Comparison of ENCODE assay signal across 10 cellular contexts in genomic region chr21:46185717-46186116, GRCh38. TPM values are rescaled to one million over a fixed set of nuclear protein-coding genes. Genes with fewer than 3 reads are reported as not detected.
A peak's percentile ranks its signal among the peaks of the same experiment; 100 is the strongest.
DNase-seq lines count a peak whose midpoint lies in the region; ATAC-seq and TF ChIP-seq lines count a peak whose summit lies in the region.
"Had no signal": no experiment of that assay in that cellular context is flagged by ENCODE, and none has a peak within 500 bp of the region (broad histone marks: within the 10 kb centered on the region; RNA-seq: fewer than 3 reads in every experiment).

No MANE protein-coding gene starts in this region.

- ATAC-seq in natural killer cell: no peak
- ATAC-seq in natural killer cell treated with Interleukin-12 subunit alpha and Interleukin-12 subunit beta and Interleukin-15 and Interleukin-18, amount 100 ng/mL, for 72 hours: no peak
- no peak for ATAC-seq in naive B cell (ENCODE audit: low read depth in 2 of 2)
- ATAC-seq in HG03135 (IDR thresholded peaks at IDR 0.05; ENCODE audit: unreplicated experiment): no peak

- H3K27ac Mint-ChIP-seq in natural killer cell (peak overlapping the region; percentile 82 to 87), naive B cell (peak overlapping the region in 1 of 6 donors; percentile 96)
- H3K27ac Mint-ChIP-seq in natural killer cell treated with Interleukin-12 subunit alpha and Interleukin-12 subunit beta and Interleukin-15 and Interleukin-18, amount 100 ng/mL, for 72 hours: peak overlapping the region in 1 of 2 donors; percentile 56
- no peak overlapping the region for H3K27ac Mint-ChIP-seq in activated naive CD8-positive, alpha-beta T cell

- DNase-seq in natural killer cell (no peak), naive B cell (no peak), WERI-Rb-1 (no peak), CD1c-positive myeloid dendritic cell (ENCODE audit: extremely low spot score) (no peak), GM03348 (ENCODE audit: low spot score) (no peak)
- DNase-seq in natural killer cell treated with Interleukin-12 subunit alpha and Interleukin-12 subunit beta and Interleukin-15 and Interleukin-18, amount 100 ng/mL, for 72 hours (ENCODE audit: low spot score): no peak
- DNase-seq: stimulated activated naive B cell treated with anti-CD40 and anti-IgM and Interleukin-4, amounts not matched to agents 10 μg/mL and 1 μg/mL and 100 μg/mL, for 72 hours had no signal

- no peak overlapping the region for H3K4me3 ChIP-seq in WERI-Rb-1 (ENCODE audit: low read depth, low read length)

- H3K4me1 Mint-ChIP-seq in natural killer cell (no peaks in the 10 kb centered on the region), naive B cell (peaks cover 0 to 7% (median 0%) of the 10 kb centered on the region in 3 donors)
- peaks cover 0 to 3% of the 10 kb centered on the region in 2 donors for H3K4me1 Mint-ChIP-seq in natural killer cell treated with Interleukin-12 subunit alpha and Interleukin-12 subunit beta and Interleukin-15 and Interleukin-18, amount 100 ng/mL, for 72 hours (ENCODE audit: low read depth in 2 of 2)
- peaks cover 14% of the 10 kb centered on the region for H3K4me1 Mint-ChIP-seq in activated naive CD8-positive, alpha-beta T cell (ENCODE audit: low read depth)

- H3K27me3 Mint-ChIP-seq in natural killer cell (ENCODE audit: low read depth in 2 of 2): no peaks in the 10 kb centered on the region
- no peaks in the 10 kb centered on the region for H3K27me3 Mint-ChIP-seq in natural killer cell treated with Interleukin-12 subunit alpha and Interleukin-12 subunit beta and Interleukin-15 and Interleukin-18, amount 100 ng/mL, for 72 hours
- H3K27me3 Mint-ChIP-seq in activated naive CD8-positive, alpha-beta T cell: no peaks in the 10 kb centered on the region
- no peaks in the 10 kb centered on the region for H3K27me3 Mint-ChIP-seq in naive B cell
- H3K27me3 Mint-ChIP-seq: stimulated activated naive B cell treated with anti-CD40 and anti-IgM and Interleukin-4, amounts not matched to agents 10 μg/mL and 1 μg/mL and 100 μg/mL, for 72 hours had no signal

- H3K4me3 Mint-ChIP-seq in natural killer cell (no peak overlapping the region), naive B cell (peak overlapping the region in 6 of 8 donors; percentile 83 to 94 (median 91))
- H3K4me3 Mint-ChIP-seq in natural killer cell treated with Interleukin-12 subunit alpha and Interleukin-12 subunit beta and Interleukin-15 and Interleukin-18, amount 100 ng/mL, for 72 hours: no peak overlapping the region
- peak overlapping the region; percentile 87 for H3K4me3 Mint-ChIP-seq in activated naive CD8-positive, alpha-beta T cell

- H3K27me3 ChIP-seq in WERI-Rb-1 (ENCODE audit: insufficient read depth, low read depth, severe bottlenecking): no peaks in the 10 kb centered on the region

- no peak overlapping the region for H3K27ac ChIP-seq in WERI-Rb-1

- no peak for TF ChIP-seq CTCF in natural killer cell (IDR thresholded peaks at IDR 0.05)
- TF ChIP-seq CTCF in WERI-Rb-1 (IDR thresholded peaks at IDR 0.05; ENCODE audit: low read depth, low read length): no peak

- H3K9me3 Mint-ChIP-seq in natural killer cell (no peaks in the 10 kb centered on the region), naive B cell (no peaks in the 10 kb centered on the region)
- H3K9me3 Mint-ChIP-seq in natural killer cell treated with Interleukin-12 subunit alpha and Interleukin-12 subunit beta and Interleukin-15 and Interleukin-18, amount 100 ng/mL, for 72 hours: no peaks in the 10 kb centered on the region
- no peaks in the 10 kb centered on the region for H3K9me3 Mint-ChIP-seq in activated naive CD8-positive, alpha-beta T cell (ENCODE audit: low read depth)
- H3K9me3 Mint-ChIP-seq: stimulated activated naive B cell treated with anti-CD40 and anti-IgM and Interleukin-4, amounts not matched to agents 10 μg/mL and 1 μg/mL and 100 μg/mL, for 72 hours had no signal

- intact Hi-C loops in natural killer cell (cut with micrococcal nuclease): loop anchor here (2.0 kb wide), 1 partner anchor 43 kb away; the partner anchor contains the start of gene LSS

- peaks cover 17% of the 10 kb centered on the region for H3K36me3 ChIP-seq in WERI-Rb-1

- H3K9me3 ChIP-seq in WERI-Rb-1 (ENCODE audit: severe bottlenecking): no peaks in the 10 kb centered on the region

- H3K36me3 Mint-ChIP-seq in natural killer cell: no peaks in the 10 kb centered on the region
- no peaks in the 10 kb centered on the region for H3K36me3 Mint-ChIP-seq in natural killer cell treated with Interleukin-12 subunit alpha and Interleukin-12 subunit beta and Interleukin-15 and Interleukin-18, amount 100 ng/mL, for 72 hours
- H3K36me3 Mint-ChIP-seq in activated naive CD8-positive, alpha-beta T cell: no peaks in the 10 kb centered on the region
- H3K36me3 Mint-ChIP-seq in naive B cell: no peaks in the 10 kb centered on the region

RNA-seq across cellular contexts. Expression of gene SPATC1L, which starts 1.5 kb away (rescaled TPM):
- 1 to 10 TPM in 2 of 3 donors, under 1 TPM in 1; 0.18 to 4.0 (median 2.7) TPM for total RNA-seq in natural killer cell
- total RNA-seq in natural killer cell treated with Interleukin-12 subunit alpha and Interleukin-12 subunit beta and Interleukin-15 and Interleukin-18, amount 100 ng/mL, for 72 hours: 1 to 10 TPM in 1 of 2 donors, not detected in 1; 5.0 TPM
- polyA plus RNA-seq in naive B cell (ENCODE audit: low read depth in 6 of 6): 10 to 100 TPM in 4 of 6 donors, 1 to 10 TPM in 2; 4.8 to 13.5 (median 10.7) TPM

RNA-seq across cellular contexts. Expression of gene FTCD, which starts 30.3 kb away (rescaled TPM):
- total RNA-seq in natural killer cell: under 1 TPM in 1 of 3 donors, not detected in 2; 0.34 TPM
- not detected for total RNA-seq in natural killer cell treated with Interleukin-12 subunit alpha and Interleukin-12 subunit beta and Interleukin-15 and Interleukin-18, amount 100 ng/mL, for 72 hours
- not detected for polyA plus RNA-seq in naive B cell (ENCODE audit: low read depth in 6 of 6)
- total RNA-seq: SK-MEL-5 had no signal

RNA-seq across cellular contexts. Expression of gene LSS, which starts 42.9 kb away (rescaled TPM):
- total RNA-seq in natural killer cell: 10 to 100 TPM; 59.9 to 82.2 (median 62.7) TPM
- total RNA-seq in natural killer cell treated with Interleukin-12 subunit alpha and Interleukin-12 subunit beta and Interleukin-15 and Interleukin-18, amount 100 ng/mL, for 72 hours: 10 to 100 TPM; 32.6 to 54.4 TPM
- polyA plus RNA-seq in naive B cell (ENCODE audit: low read depth in 6 of 6): 10 to 100 TPM in 2 of 6 donors, 1 to 10 TPM in 4; 6.4 to 10.5 (median 8.9) TPM

Comparison
In these comparisons a context has a peak if more than half of its experiments do, and no peak if none do; other contexts are left out.
1. H3K4me3 Mint-ChIP-seq: peak in activated naive CD8-positive, alpha-beta T cell (single experiment) and naive B cell (6 of 8); none in natural killer cell (single experiment) and natural killer cell treated with Interleukin-12 subunit alpha and Interleukin-12 subunit beta and Interleukin-15 and Interleukin-18, amount 100 ng/mL, for 72 hours (single experiment).